In the genomic region with DNA sequence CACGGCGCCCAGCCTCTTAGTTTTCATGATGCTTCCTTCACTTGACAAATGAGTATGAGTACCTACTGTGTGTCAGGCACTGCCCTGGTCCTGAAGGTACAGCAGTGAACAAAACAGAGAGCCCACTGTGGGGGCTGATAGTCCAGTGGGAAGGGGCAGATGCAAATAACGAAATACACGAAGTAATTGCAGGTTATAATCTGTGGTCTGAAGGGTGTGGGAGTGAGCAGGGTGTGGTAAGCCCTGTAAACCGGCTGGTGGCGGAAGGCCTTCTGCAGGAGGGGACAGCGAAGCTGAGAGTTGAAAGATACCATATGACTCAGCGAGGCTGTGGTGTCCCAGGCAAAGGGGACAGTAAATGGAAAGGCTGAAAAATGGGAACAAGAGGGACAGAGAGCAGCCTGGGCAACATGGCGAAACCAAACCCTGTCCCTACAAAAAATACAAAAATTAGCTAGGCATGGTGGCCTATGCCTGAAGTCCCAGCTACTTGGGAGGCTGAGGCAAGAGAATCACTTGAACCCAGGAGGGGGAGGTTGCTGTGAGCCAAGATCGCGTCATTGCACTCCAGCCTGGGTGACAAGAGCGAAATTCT, we compare ENCODE assay signal across 9 cellular contexts.
A peak's percentile ranks its signal among the peaks of the same experiment; 100 is the strongest.
DNase-seq lines count a peak whose midpoint lies in the region; ATAC-seq, FAIRE-seq and TF ChIP-seq lines count a peak whose summit lies in the region.
"Had no signal": no experiment of that assay in that cellular context is flagged by ENCODE, and none has a peak within 500 bp of the region (broad histone marks: within the 10 kb centered on the region; RNA-seq: fewer than 3 reads in every experiment).

No MANE protein-coding gene starts in this region.

- DNase-seq in activated CD8-positive, alpha-beta memory T cell treated with anti-CD3 and anti-CD28 coated beads, Interleukin-2, amount 10 ng/mL, durations not matched to agents 7 days and 5 days: peak; percentile 91
- DNase-seq in activated CD8-positive, alpha-beta memory T cell treated with anti-CD3 and anti-CD28 coated beads, Interleukin-2, amount 50 U/mL, for 48 hours: no peak
- peak in 19 of 34 experiments; percentile 6 to 39 (median 22) for DNase-seq in T-cell
- peak; percentile 51 for DNase-seq in small intestine
- DNase-seq in endodermal cell: no peak
- no peak for DNase-seq in DMS114 treated with DMSO at 0.1 percent for 48 hours (lab: John Stamatoyannopoulos, UW; ENCODE audit: unreplicated experiment)

- WGBS in small intestine, 3 donors: 42 to 60% (median 49%) methylated on average over 12 of the region's 12 CpGs
- WGBS in endodermal cell (ENCODE audit: insufficient coverage in 1 of 2, insufficient read length in 1 of 2), 2 experiments: 80 to 92% methylated on average over 10 to 12 of the region's 12 CpGs

- peak overlapping the region; percentile 95 for H3K27ac Mint-ChIP-seq in activated CD8-positive, alpha-beta memory T cell treated with anti-CD3 and anti-CD28 coated beads, Interleukin-2, amount 10 ng/mL, durations not matched to agents 7 days and 5 days
- H3K27ac Mint-ChIP-seq in T-cell (peak overlapping the region; percentile 73 to 79), endodermal cell (no peak overlapping the region)

- H3K9me3 ChIP-seq in small intestine (ENCODE audit: control insufficient read depth, low read depth) (no peaks in the 10 kb centered on the region), endodermal cell (ENCODE audit: control insufficient read depth, low read length) (no peaks in the 10 kb centered on the region)

- H3K9me3 Mint-ChIP-seq in activated CD8-positive, alpha-beta memory T cell treated with anti-CD3 and anti-CD28 coated beads, Interleukin-2, amount 10 ng/mL, durations not matched to agents 7 days and 5 days (ENCODE audit: low read depth): no peaks in the 10 kb centered on the region
- no peaks in the 10 kb centered on the region for H3K9me3 Mint-ChIP-seq in T-cell
- H3K9me3 Mint-ChIP-seq in endodermal cell: no peaks in the 10 kb centered on the region

- H3K4me1 ChIP-seq in small intestine (ENCODE audit: control insufficient read depth in 2 of 2, insufficient read depth in 1 of 2, low read depth in 1 of 2, low read length in 1 of 2): no peaks in the 10 kb centered on the region
- no peaks in the 10 kb centered on the region for H3K4me1 ChIP-seq in endodermal cell (ENCODE audit: control insufficient read depth, insufficient read depth, low read length)

- H3K36me3 Mint-ChIP-seq in activated CD8-positive, alpha-beta memory T cell treated with anti-CD3 and anti-CD28 coated beads, Interleukin-2, amount 10 ng/mL, durations not matched to agents 7 days and 5 days: peaks cover 3% of the 10 kb centered on the region
- H3K36me3 Mint-ChIP-seq in T-cell (no peaks in the 10 kb centered on the region), endodermal cell (ENCODE audit: low read depth) (no peaks in the 10 kb centered on the region)

- no peak overlapping the region for H3K27ac ChIP-seq in small intestine (ENCODE audit: low read depth in 1 of 2, low read length in 1 of 2)
- H3K27ac ChIP-seq in endodermal cell (ENCODE audit: low read depth, low read length): no peak overlapping the region

- H3K36me3 ChIP-seq in small intestine (ENCODE audit: control insufficient read depth in 2 of 2, insufficient read depth in 2 of 2, low read length in 2 of 2) (no peaks in the 10 kb centered on the region), endodermal cell (ENCODE audit: control insufficient read depth, insufficient read depth, low read length) (no peaks in the 10 kb centered on the region)

- CTCF ChIA-PET in activated CD8-positive, alpha-beta memory T cell treated with anti-CD3 and anti-CD28 coated beads, Interleukin-2, amount 10 ng/mL, durations not matched to agents 7 days and 5 days (lab: Charles Lee): interaction anchor here (0.7 to 3.9 kb wide), 11 partner anchors 14 to 373 kb away, joined by 3 to 36 read pairs (median 7); partner anchors contain the start of genes EIF3K, FAM98C, MAP4K1 and MRPS12
- CTCF ChIA-PET in T-cell (lab: Charles Lee): no interaction called here

- peaks cover 7% of the 10 kb centered on the region for H3K27me3 Mint-ChIP-seq in activated CD8-positive, alpha-beta memory T cell treated with anti-CD3 and anti-CD28 coated beads, Interleukin-2, amount 10 ng/mL, durations not matched to agents 7 days and 5 days
- H3K27me3 Mint-ChIP-seq in T-cell: peaks cover 7 to 17% of the 10 kb centered on the region in 2 donors
- no peaks in the 10 kb centered on the region for H3K27me3 Mint-ChIP-seq in endodermal cell (ENCODE audit: insufficient read depth)

- no peaks in the 10 kb centered on the region for H3K27me3 ChIP-seq in small intestine (ENCODE audit: control insufficient read depth in 2 of 2, insufficient read depth in 2 of 2, low read length in 2 of 2)
- no peaks in the 10 kb centered on the region for H3K27me3 ChIP-seq in endodermal cell (ENCODE audit: control insufficient read depth, insufficient read depth, low read length, poor library complexity, severe bottlenecking)

- ATAC-seq in activated CD8-positive, alpha-beta memory T cell treated with anti-CD3 and anti-CD28 coated beads, Interleukin-2, amount 10 ng/mL, durations not matched to agents 7 days and 5 days: peak; percentile 75
- peak; percentile 46 for ATAC-seq in HG02678 (IDR thresholded peaks at IDR 0.05; ENCODE audit: unreplicated experiment)
- peak; percentile 52 to 77 (median 66) for ATAC-seq in T-cell (replicated peaks in 1 of 4)
- ATAC-seq in GM19023 (IDR thresholded peaks at IDR 0.05; ENCODE audit: unreplicated experiment): no peak
- ATAC-seq: left lobe of liver had no signal

- POLR2A ChIA-PET in T-cell (lab: Charles Lee): no interaction called here

- TF ChIP-seq CTCF in endodermal cell (conservative IDR thresholded peaks at IDR 0.05): no peak

- H3K4me3 ChIP-seq in small intestine (ENCODE audit: low read depth in 1 of 2, low read length in 2 of 2): no peak overlapping the region
- H3K4me3 ChIP-seq in endodermal cell (ENCODE audit: low read length): no peak overlapping the region

- no peak overlapping the region for H3K9ac ChIP-seq in endodermal cell (ENCODE audit: extremely low read depth, low read length, poor library complexity, severe bottlenecking)

- peak overlapping the region; percentile 69 for H3K4me3 Mint-ChIP-seq in activated CD8-positive, alpha-beta memory T cell treated with anti-CD3 and anti-CD28 coated beads, Interleukin-2, amount 10 ng/mL, durations not matched to agents 7 days and 5 days
- H3K4me3 Mint-ChIP-seq in T-cell: peak overlapping the region in 2 of 3 donors; percentile 4 to 50
- H3K4me3 Mint-ChIP-seq in endodermal cell: no peak overlapping the region

- H3K4me1 Mint-ChIP-seq in activated CD8-positive, alpha-beta memory T cell treated with anti-CD3 and anti-CD28 coated beads, Interleukin-2, amount 10 ng/mL, durations not matched to agents 7 days and 5 days: peaks cover 74% of the 10 kb centered on the region
- H3K4me1 Mint-ChIP-seq in T-cell (peaks cover 23 to 58% (median 46%) of the 10 kb centered on the region in 3 donors), endodermal cell (no peaks in the 10 kb centered on the region)

- FAIRE-seq in small intestine (lab: Jason Lieb, UNC): no peak

Comparison
In these comparisons a context has a peak if more than half of its experiments do, and no peak if none do; other contexts are left out.
1. DNase-seq: peak in activated CD8-positive, alpha-beta memory T cell treated with anti-CD3 and anti-CD28 coated beads, Interleukin-2, amount 10 ng/mL, durations not matched to agents 7 days and 5 days (single experiment), T-cell (19 of 34) and small intestine (single experiment); none in activated CD8-positive, alpha-beta memory T cell treated with anti-CD3 and anti-CD28 coated beads, Interleukin-2, amount 50 U/mL, for 48 hours (single experiment), endodermal cell (single experiment) and DMS114 treated with DMSO at 0.1 percent for 48 hours (single experiment).